31 cellular contexts compared by ENCODE assay signal in genomic region chr16:47081113-47081512, GRCh38.
"Had no signal": no experiment of that assay in that cellular context is flagged by ENCODE, and none has a peak within 500 bp of the region (broad histone marks: within the 10 kb centered on the region; RNA-seq: fewer than 3 reads in every experiment).

No MANE protein-coding gene starts in this region.

- H3K4me3 ChIP-seq: ascending aorta, breast epithelium, cardiac muscle cell, coronary artery, dorsolateral prefrontal cortex had no signal

- H3K9me3 ChIP-seq: ascending aorta, breast epithelium had no signal

- H3K27me3 ChIP-seq: ascending aorta, breast epithelium, cardiac muscle cell, dorsolateral prefrontal cortex had no signal

- FAIRE-seq: frontal cortex had no signal

- H3K4me1 ChIP-seq: ascending aorta, breast epithelium had no signal

- H3K27ac ChIP-seq: ascending aorta, breast epithelium, cardiac muscle cell, coronary artery, dorsolateral prefrontal cortex, VCaP had no signal

- ATAC-seq: activated naive CD4-positive, alpha-beta T cell treated with anti-CD3 and anti-CD28 coated beads, Interleukin-2, amount 50 U/mL, for 72 hours; activated T-cell treated with anti-CD3 and anti-CD28 coated beads, Interleukin-2, amount 50 U/mL, for 72 hours; esophagus mucosa; T-helper 17 cell; WTC11 had no signal

- DNase-seq: activated CD4-positive, alpha-beta memory T cell treated with anti-CD3 and anti-CD28 coated beads, Interleukin-2, amount 10 ng/mL, durations not matched to agents 7 days and 5 days; activated CD4-positive, alpha-beta T cell treated with anti-CD3 and anti-CD28 coated beads for 1 hour; activated CD4-positive, alpha-beta T cell treated with anti-CD3 and anti-CD28 coated beads for 4 hours; activated CD4-positive, alpha-beta T cell treated with anti-CD3 and anti-CD28 coated beads, Interleukin-2, amount 10 ng/mL, durations not matched to agents 7 days and 5 days; activated CD4-positive, alpha-beta T cell treated with anti-CD3 and anti-CD28 coated beads, Interleukin-2, amount 50 U/mL, for 4 hours; activated CD8-positive, alpha-beta memory T cell treated with anti-CD3 and anti-CD28 coated beads, Interleukin-2, amount 50 U/mL, for 48 hours; activated gamma-delta T cell; activated naive CD4-positive, alpha-beta T cell; activated naive CD4-positive, alpha-beta T cell treated with anti-CD3 and anti-CD28 coated beads, Interleukin-2, amount 10 ng/mL, durations not matched to agents 7 days and 5 days; activated naive CD8-positive, alpha-beta T cell treated with anti-CD3 and anti-CD28 coated beads, Interleukin-2, amount 10 ng/mL, durations not matched to agents 7 days and 5 days; activated T-cell treated with anti-CD3 and anti-CD28 coated beads for 4 hours; activated T-cell treated with anti-CD3 and anti-CD28 coated beads, Interleukin-2, amount 50 U/mL, for 24 hours; activated T-cell treated with anti-CD3 and anti-CD28 coated beads, Interleukin-2, amount 50 U/mL, for 72 hours; central memory CD4-positive, alpha-beta T cell; cerebellar nuclear complex; dorsolateral prefrontal cortex; effector memory CD4-positive, alpha-beta T cell; endodermal cell; foreskin fibroblast; head of caudate nucleus; T-helper 1 cell; T-helper 17 cell had no signal

- H3K36me3 ChIP-seq: ascending aorta, breast epithelium, cardiac muscle cell had no signal
